16 cellular contexts compared by ENCODE assay signal in the genomic region with DNA sequence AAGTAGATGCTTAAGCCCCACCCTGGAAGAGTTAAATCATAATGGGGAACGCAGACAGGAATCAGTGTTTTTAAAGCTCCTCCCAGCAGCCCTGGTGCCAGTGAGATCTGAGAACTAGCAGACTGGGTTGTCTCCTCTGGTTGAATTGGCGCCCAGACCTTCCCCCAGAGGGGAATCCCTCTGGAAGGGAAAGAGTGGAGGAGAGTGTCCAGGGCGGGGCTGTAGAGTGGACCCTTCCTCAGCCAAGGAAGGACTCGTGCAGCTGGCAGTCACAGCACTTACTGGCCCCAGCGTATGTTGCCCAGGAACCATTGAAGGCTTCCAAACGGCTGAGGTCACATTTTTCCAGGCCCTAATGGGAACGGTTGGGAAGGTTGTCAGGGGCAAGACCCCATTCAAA.
DNase-seq lines count a peak whose midpoint lies in the region; ATAC-seq, FAIRE-seq and TF ChIP-seq lines count a peak whose summit lies in the region.
"Had no signal": no experiment of that assay in that cellular context is flagged by ENCODE, and none has a peak within 500 bp of the region (broad histone marks: within the 10 kb centered on the region; RNA-seq: fewer than 3 reads in every experiment).

No MANE protein-coding gene starts in this region.

- H3K4me3 ChIP-seq in ascending aorta (no peak overlapping the region), keratinocyte (ENCODE audit: control insufficient read depth in 2 of 3, extremely low read depth in 1 of 3, insufficient read depth in 2 of 3, low read depth in 1 of 3, low read length in 3 of 3) (no peak overlapping the region), psoas muscle (no peak overlapping the region), SK-N-SH (ENCODE audit: low read depth in 2 of 2, low read length in 1 of 2) (no peak overlapping the region)
- H3K4me3 ChIP-seq: dorsolateral prefrontal cortex, lung, MG63 had no signal

- DNase-seq in ELF-1 (ENCODE audit: low read depth, low spot score) (peak; percentile 57), ascending aorta (ENCODE audit: low spot score in 2 of 2) (no peak), keratinocyte (ENCODE audit: low read depth, low spot score) (no peak), psoas muscle (peak; percentile 59 to 73), NOMO-1 treated with DMSO at 0.1 percent for 48 hours (lab: John Stamatoyannopoulos, UW; ENCODE audit: unreplicated experiment) (no peak), posterior cingulate gyrus (no peak), SK-N-SH (no peak)
- DNase-seq: activated gamma-delta T cell, dorsolateral prefrontal cortex, MG63, NCI-H1930, NCI-H526 had no signal

- H4K20me1 ChIP-seq in keratinocyte (ENCODE audit: control insufficient read depth, extremely low read depth, insufficient read depth, low read length) = no peaks in the 10 kb centered on the region
- H4K20me1 ChIP-seq in SK-N-SH (ENCODE audit: insufficient read depth) = no peaks in the 10 kb centered on the region

- no peak for TF ChIP-seq CTCF in ascending aorta (IDR thresholded peaks at IDR 0.05)
- no peak for TF ChIP-seq CTCF in keratinocyte (optimal IDR thresholded peaks at IDR 0.05 in 1 of 3, IDR thresholded peaks at IDR 0.05 in 1 of 3, conservative IDR thresholded peaks at IDR 0.05 in 1 of 3; ENCODE audit: extremely low read depth in 1 of 3, insufficient read depth in 2 of 3, low read length in 3 of 3)
- TF ChIP-seq CTCF in psoas muscle (IDR thresholded peaks at IDR 0.05) = no peak
- TF ChIP-seq CTCF in SK-N-SH (IDR thresholded peaks at IDR 0.05) = no peak

- 27 to 34% (median 33%) methylated on average over 7 of the region's 7 CpGs for WGBS in psoas muscle, 3 donors
- 83% methylated on average over 6 of the region's 7 CpGs for WGBS in SK-N-SH (ENCODE audit: low lambda C conversion rate)

- intact Hi-C loops in ascending aorta (cut with DNase I) (no loop called here), psoas muscle (cut with DNase I) (no loop called here), posterior cingulate gyrus (cut with DNase I) (no loop called here)

- FAIRE-seq in keratinocyte (lab: Jason Lieb, UNC) = no peak
- FAIRE-seq: GM19239, RCC 7860 had no signal

- POLR2A ChIA-PET in SK-N-SH (lab: Yijun Ruan, JAX) = no interaction called here

- no peaks in the 10 kb centered on the region for H3K9me1 ChIP-seq in keratinocyte (ENCODE audit: control insufficient read depth, extremely low read depth, insufficient read depth, low read length)

- ATAC-seq in psoas muscle = peak in 2 of 4 donors; percentile 30 to 51
- ATAC-seq in GM21526 (IDR thresholded peaks at IDR 0.05; ENCODE audit: low FRiP score, unreplicated experiment) = no peak

- no peak for TF ChIP-seq EP300 in SK-N-SH (IDR thresholded peaks at IDR 0.05; ENCODE audit: borderline replicate concordance in 1 of 2, low read depth in 1 of 2, low read length in 1 of 2)

- peaks cover 9% of the 10 kb centered on the region for H3F3A ChIP-seq in SK-N-SH (replicated peaks; ENCODE audit: insufficient read depth)

- H3K79me2 ChIP-seq in keratinocyte (ENCODE audit: control insufficient read depth, insufficient read depth, low read length) = no peaks in the 10 kb centered on the region
- no peaks in the 10 kb centered on the region for H3K79me2 ChIP-seq in SK-N-SH (ENCODE audit: insufficient read depth)

- H3K4me2 ChIP-seq in keratinocyte (ENCODE audit: control insufficient read depth, extremely low read depth, insufficient read depth, low read depth, low read length) = no peak overlapping the region
- no peak overlapping the region for H3K4me2 ChIP-seq in SK-N-SH

- no peak for TF ChIP-seq RAD21 in SK-N-SH (IDR thresholded peaks at IDR 0.05; ENCODE audit: low read length)

- CTCF ChIA-PET in SK-N-SH (lab: Yijun Ruan, JAX) = interaction anchor here (0.8 to 4.8 kb wide), 10 partner anchors 10 to 198 kb away, joined by 3 to 30 read pairs (median 9); partner anchors contain the start of gene TCF7L1

- no peaks in the 10 kb centered on the region for H3K36me3 ChIP-seq in ascending aorta
- H3K36me3 ChIP-seq in keratinocyte (ENCODE audit: control insufficient read depth in 2 of 2, extremely low read depth in 1 of 2, insufficient read depth in 2 of 2, low read length in 2 of 2) = no peaks in the 10 kb centered on the region
- H3K36me3 ChIP-seq in psoas muscle (ENCODE audit: insufficient read depth in 1 of 2, low read depth in 1 of 2) = no peaks in the 10 kb centered on the region
- no peaks in the 10 kb centered on the region for H3K36me3 ChIP-seq in SK-N-SH (replicated peaks in 1 of 2; ENCODE audit: control insufficient read depth in 1 of 2, insufficient read depth in 2 of 2, low read length in 1 of 2)
- H3K36me3 ChIP-seq: MG63 had no signal

- H3K9me2 ChIP-seq in SK-N-SH = no peaks in the 10 kb centered on the region

- H3K9ac ChIP-seq in keratinocyte (ENCODE audit: control insufficient read depth, extremely low read depth, insufficient read depth, low read length) = no peak overlapping the region
- no peak overlapping the region for H3K9ac ChIP-seq in SK-N-SH

- H3K27ac ChIP-seq in ascending aorta (peak overlapping the region; percentile 57 to 86), keratinocyte (ENCODE audit: control insufficient read depth, insufficient read depth, low read length) (no peak overlapping the region), psoas muscle (no peak overlapping the region), SK-N-SH (ENCODE audit: low read depth in 2 of 2, low read length in 1 of 2) (no peak overlapping the region)
- H3K27ac ChIP-seq: dorsolateral prefrontal cortex had no signal

- dilution Hi-C loops in keratinocyte (cut with MboI; ENCODE audit: extremely low pct_ligation_motif_present, low sequenced_read_pairs) = no loop called here

- no peaks in the 10 kb centered on the region for H3K27me3 ChIP-seq in ascending aorta
- H3K27me3 ChIP-seq in keratinocyte (ENCODE audit: control insufficient read depth, extremely low read depth, insufficient read depth, low read length) = no peaks in the 10 kb centered on the region
- no peaks in the 10 kb centered on the region for H3K27me3 ChIP-seq in psoas muscle (ENCODE audit: insufficient read depth in 3 of 3, low read length in 2 of 3)
- no peaks in the 10 kb centered on the region for H3K27me3 ChIP-seq in SK-N-SH (ENCODE audit: insufficient read depth)
- H3K27me3 ChIP-seq: dorsolateral prefrontal cortex, MG63 had no signal

- peaks cover 0 to 30% of the 10 kb centered on the region in 2 donors for H3K4me1 ChIP-seq in ascending aorta
- H3K4me1 ChIP-seq in keratinocyte (ENCODE audit: control insufficient read depth, extremely low read depth, insufficient read depth, low read length) = peaks cover 13% of the 10 kb centered on the region
- H3K4me1 ChIP-seq in psoas muscle = peaks cover 2% of the 10 kb centered on the region
- H3K4me1 ChIP-seq in SK-N-SH (ENCODE audit: control insufficient read depth in 1 of 2, insufficient read depth in 2 of 2, low read depth in 1 of 2, low read length in 1 of 2) = peaks cover 9 to 22% of the 10 kb centered on the region in 2 experiments; a peak in 2 of 4 replicates

- H3K9me3 ChIP-seq in ascending aorta (no peaks in the 10 kb centered on the region), keratinocyte (ENCODE audit: control insufficient read depth, low read depth, low read length) (no peaks in the 10 kb centered on the region), psoas muscle (no peaks in the 10 kb centered on the region), SK-N-SH (no peaks in the 10 kb centered on the region)
- H3K9me3 ChIP-seq: MG63 had no signal

- H2AFZ ChIP-seq in keratinocyte (ENCODE audit: control insufficient read depth, low read length) = peak overlapping the region; percentile 16
- no peak overlapping the region for H2AFZ ChIP-seq in SK-N-SH (ENCODE audit: low read depth)

TF ChIP-seq in SK-N-SH, 30 proteins besides CTCF, POLR2A, EP300 and RAD21:
- TF ChIP-seq MEF2A (IDR thresholded peaks at IDR 0.05; ENCODE audit: borderline replicate concordance, low read depth) (no peak), RXRA (IDR thresholded peaks at IDR 0.05; ENCODE audit: borderline replicate concordance, low read depth) (no peak), FOSL2 (IDR thresholded peaks at IDR 0.05; ENCODE audit: borderline replicate concordance, low read depth) (no peak), NFIC (IDR thresholded peaks at IDR 0.05; ENCODE audit: borderline replicate concordance) (no peak), RCOR1 (IDR thresholded peaks at IDR 0.05; ENCODE audit: low read length) (no peak), SIN3A (IDR thresholded peaks at IDR 0.05; ENCODE audit: borderline replicate concordance, low read depth, low read length) (no peak), USF1 (IDR thresholded peaks at IDR 0.05; ENCODE audit: borderline replicate concordance, low read depth) (no peak)
- TF ChIP-seq, protein P1, sequence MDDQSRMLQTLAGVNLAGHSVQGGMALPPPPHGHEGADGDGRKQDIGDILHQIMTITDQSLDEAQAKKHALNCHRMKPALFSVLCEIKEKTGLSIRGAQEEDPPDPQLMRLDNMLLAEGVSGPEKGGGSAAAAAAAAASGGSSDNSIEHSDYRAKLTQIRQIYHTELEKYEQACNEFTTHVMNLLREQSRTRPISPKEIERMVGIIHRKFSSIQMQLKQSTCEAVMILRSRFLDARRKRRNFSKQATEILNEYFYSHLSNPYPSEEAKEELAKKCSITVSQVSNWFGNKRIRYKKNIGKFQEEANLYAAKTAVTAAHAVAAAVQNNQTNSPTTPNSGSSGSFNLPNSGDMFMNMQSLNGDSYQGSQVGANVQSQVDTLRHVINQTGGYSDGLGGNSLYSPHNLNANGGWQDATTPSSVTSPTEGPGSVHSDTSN (IDR thresholded peaks at IDR 0.05) = no peak

Comparison
In these comparisons a context has a peak if more than half of its experiments do, and no peak if none do; other contexts are left out.
1. DNase-seq: peak in ELF-1 (single experiment) and psoas muscle (2 of 2); none in ascending aorta (0 of 2), keratinocyte (single experiment), NOMO-1 treated with DMSO at 0.1 percent for 48 hours (single experiment), posterior cingulate gyrus (0 of 10) and SK-N-SH (single experiment).
2. H3K27ac ChIP-seq: peak in ascending aorta (2 of 2); none in keratinocyte (single experiment), psoas muscle (single experiment) and SK-N-SH (0 of 2).